ENCODE assay signal across 35 cellular contexts in genomic region chr16:78696797-78697196, GRCh38.
"Had no signal": no experiment of that assay in that cellular context is flagged by ENCODE, and none has a peak within 500 bp of the region (broad histone marks: within the 10 kb centered on the region; RNA-seq: fewer than 3 reads in every experiment).

No MANE protein-coding gene starts in this region.

- H3K9me3 ChIP-seq: MG63 had no signal

- H3K27me3 ChIP-seq: MG63 had no signal

- H3K36me3 ChIP-seq: MG63 had no signal

- DNase-seq: Karpas-422, Kasumi-1, MG63, MM.1S, MV-4-11, NCI-H1048, NCI-H1092, NCI-H1092 treated with DMSO at 0.1 percent for 48 hours, NCI-H1105, NCI-H1105 treated with DMSO at 0.1 percent for 48 hours, NCI-H1417, NCI-H1417 treated with DMSO at 0.1 percent for 48 hours, NCI-H1436, NCI-H1436 treated with DMSO at 0.1 percent for 48 hours, NCI-H146, NCI-H1694, NCI-H1694 treated with DMSO at 0.1 percent for 48 hours, NCI-H187, NCI-H187 treated with DMSO at 0.1 percent for 48 hours, NCI-H1930, NCI-H2029, NCI-H2029 treated with DMSO at 0.1 percent for 48 hours, NCI-H2081, NCI-H2081 treated with DMSO at 0.1 percent for 48 hours, NCI-H2107, NCI-H2171, NCI-H2171 treated with DMSO at 0.1 percent for 48 hours, NCI-H2227 treated with DMSO at 0.1 percent for 48 hours, NCI-H226, NCI-H345, NCI-H446, NCI-H446 treated with DMSO at 0.1 percent for 48 hours, NCI-H510A, NCI-H510A treated with DMSO at 0.1 percent for 48 hours, NCI-H524 had no signal

- H3K4me3 ChIP-seq: MG63 had no signal
